ENCODE assay signal across 1 cellular context in the genomic region with DNA sequence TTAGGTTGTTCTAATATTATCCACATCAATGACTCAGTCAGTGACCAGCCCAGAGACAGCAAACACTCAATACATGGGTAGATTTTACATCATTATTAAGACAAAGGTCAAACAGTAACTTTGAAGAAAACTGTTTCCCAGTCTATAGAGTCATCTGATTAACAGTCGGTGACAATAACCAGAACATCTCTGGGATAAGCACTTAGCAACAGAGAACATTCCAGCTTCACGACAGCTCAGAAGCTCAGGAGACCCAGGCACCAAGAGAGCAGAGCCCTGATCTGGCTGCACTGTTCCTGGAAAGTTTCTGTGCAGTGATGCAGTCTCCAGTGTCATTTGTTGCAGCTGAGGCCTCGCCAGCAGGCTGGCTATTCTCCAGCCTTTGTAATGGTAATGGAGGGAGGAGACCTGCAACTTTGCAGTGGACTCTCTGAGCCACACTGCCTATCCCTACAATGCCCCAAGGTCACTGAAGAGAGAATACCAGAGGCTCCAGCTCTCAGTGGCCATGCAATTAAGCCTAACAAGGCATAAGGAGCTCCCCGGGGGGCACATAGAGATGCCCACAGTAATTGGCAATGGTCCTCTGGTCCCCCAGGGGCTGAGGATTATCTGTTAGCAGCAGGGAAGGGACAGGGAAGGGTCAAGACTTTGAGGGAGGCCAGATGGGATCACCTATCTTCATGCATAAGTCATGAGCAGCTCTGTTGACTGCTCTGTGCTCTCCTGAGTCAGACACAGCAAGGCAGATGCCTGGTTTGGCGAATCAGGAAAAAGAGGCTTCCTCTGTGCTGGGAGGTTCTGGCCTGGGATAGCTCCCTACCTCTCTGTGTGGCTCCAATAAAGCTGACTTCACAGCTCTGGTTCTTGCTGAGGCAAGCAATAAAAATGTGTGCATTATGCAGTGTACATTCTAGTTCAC.
A peak's percentile ranks its signal among the peaks of the same experiment; 100 is the strongest.
TF ChIP-seq lines count a peak whose summit lies in the region.

No MANE protein-coding gene starts in this region.

TF ChIP-seq in WTC11, 78 proteins besides CTCF, POLR2A, EP300 and RAD21 (continues in another document):
- TF ChIP-seq, protein P1, sequence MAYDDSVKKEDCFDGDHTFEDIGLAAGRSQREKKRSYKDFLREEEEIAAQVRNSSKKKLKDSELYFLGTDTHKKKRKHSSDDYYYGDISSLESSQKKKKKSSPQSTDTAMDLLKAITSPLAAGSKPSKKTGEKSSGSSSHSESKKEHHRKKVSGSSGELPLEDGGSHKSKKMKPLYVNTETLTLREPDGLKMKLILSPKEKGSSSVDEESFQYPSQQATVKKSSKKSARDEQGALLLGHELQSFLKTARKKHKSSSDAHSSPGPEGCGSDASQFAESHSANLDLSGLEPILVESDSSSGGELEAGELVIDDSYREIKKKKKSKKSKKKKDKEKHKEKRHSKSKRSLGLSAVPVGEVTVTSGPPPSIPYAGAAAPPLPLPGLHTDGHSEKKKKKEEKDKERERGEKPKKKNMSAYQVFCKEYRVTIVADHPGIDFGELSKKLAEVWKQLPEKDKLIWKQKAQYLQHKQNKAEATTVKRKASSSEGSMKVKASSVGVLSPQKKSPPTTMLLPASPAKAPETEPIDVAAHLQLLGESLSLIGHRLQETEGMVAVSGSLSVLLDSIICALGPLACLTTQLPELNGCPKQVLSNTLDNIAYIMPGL (CRISPR knock-in tag; IDR thresholded peaks at IDR 0.05) = no peak
- TF ChIP-seq, protein P2, sequence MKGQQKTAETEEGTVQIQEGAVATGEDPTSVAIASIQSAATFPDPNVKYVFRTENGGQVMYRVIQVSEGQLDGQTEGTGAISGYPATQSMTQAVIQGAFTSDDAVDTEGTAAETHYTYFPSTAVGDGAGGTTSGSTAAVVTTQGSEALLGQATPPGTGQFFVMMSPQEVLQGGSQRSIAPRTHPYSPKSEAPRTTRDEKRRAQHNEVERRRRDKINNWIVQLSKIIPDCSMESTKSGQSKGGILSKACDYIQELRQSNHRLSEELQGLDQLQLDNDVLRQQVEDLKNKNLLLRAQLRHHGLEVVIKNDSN (CRISPR knock-in tag; IDR thresholded peaks at IDR 0.05) = no peak
- TF ChIP-seq, protein P3, sequence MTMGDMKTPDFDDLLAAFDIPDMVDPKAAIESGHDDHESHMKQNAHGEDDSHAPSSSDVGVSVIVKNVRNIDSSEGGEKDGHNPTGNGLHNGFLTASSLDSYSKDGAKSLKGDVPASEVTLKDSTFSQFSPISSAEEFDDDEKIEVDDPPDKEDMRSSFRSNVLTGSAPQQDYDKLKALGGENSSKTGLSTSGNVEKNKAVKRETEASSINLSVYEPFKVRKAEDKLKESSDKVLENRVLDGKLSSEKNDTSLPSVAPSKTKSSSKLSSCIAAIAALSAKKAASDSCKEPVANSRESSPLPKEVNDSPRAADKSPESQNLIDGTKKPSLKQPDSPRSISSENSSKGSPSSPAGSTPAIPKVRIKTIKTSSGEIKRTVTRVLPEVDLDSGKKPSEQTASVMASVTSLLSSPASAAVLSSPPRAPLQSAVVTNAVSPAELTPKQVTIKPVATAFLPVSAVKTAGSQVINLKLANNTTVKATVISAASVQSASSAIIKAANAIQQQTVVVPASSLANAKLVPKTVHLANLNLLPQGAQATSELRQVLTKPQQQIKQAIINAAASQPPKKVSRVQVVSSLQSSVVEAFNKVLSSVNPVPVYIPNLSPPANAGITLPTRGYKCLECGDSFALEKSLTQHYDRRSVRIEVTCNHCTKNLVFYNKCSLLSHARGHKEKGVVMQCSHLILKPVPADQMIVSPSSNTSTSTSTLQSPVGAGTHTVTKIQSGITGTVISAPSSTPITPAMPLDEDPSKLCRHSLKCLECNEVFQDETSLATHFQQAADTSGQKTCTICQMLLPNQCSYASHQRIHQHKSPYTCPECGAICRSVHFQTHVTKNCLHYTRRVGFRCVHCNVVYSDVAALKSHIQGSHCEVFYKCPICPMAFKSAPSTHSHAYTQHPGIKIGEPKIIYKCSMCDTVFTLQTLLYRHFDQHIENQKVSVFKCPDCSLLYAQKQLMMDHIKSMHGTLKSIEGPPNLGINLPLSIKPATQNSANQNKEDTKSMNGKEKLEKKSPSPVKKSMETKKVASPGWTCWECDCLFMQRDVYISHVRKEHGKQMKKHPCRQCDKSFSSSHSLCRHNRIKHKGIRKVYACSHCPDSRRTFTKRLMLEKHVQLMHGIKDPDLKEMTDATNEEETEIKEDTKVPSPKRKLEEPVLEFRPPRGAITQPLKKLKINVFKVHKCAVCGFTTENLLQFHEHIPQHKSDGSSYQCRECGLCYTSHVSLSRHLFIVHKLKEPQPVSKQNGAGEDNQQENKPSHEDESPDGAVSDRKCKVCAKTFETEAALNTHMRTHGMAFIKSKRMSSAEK (CRISPR knock-in tag; IDR thresholded peaks at IDR 0.05; ENCODE audit: borderline replicate concordance) = peak; percentile 46; the same call in 1 of the 2 replicates
- TF ChIP-seq, protein P4, sequence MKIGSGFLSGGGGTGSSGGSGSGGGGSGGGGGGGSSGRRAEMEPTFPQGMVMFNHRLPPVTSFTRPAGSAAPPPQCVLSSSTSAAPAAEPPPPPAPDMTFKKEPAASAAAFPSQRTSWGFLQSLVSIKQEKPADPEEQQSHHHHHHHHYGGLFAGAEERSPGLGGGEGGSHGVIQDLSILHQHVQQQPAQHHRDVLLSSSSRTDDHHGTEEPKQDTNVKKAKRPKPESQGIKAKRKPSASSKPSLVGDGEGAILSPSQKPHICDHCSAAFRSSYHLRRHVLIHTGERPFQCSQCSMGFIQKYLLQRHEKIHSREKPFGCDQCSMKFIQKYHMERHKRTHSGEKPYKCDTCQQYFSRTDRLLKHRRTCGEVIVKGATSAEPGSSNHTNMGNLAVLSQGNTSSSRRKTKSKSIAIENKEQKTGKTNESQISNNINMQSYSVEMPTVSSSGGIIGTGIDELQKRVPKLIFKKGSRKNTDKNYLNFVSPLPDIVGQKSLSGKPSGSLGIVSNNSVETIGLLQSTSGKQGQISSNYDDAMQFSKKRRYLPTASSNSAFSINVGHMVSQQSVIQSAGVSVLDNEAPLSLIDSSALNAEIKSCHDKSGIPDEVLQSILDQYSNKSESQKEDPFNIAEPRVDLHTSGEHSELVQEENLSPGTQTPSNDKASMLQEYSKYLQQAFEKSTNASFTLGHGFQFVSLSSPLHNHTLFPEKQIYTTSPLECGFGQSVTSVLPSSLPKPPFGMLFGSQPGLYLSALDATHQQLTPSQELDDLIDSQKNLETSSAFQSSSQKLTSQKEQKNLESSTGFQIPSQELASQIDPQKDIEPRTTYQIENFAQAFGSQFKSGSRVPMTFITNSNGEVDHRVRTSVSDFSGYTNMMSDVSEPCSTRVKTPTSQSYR (CRISPR knock-in tag; IDR thresholded peaks at IDR 0.05) = no peak
- no peak for TF ChIP-seq ZNF396 (CRISPR knock-in tag; IDR thresholded peaks at IDR 0.05; ENCODE audit: borderline replicate concordance)
- peak; percentile 38; the same call in 1 of the 2 replicates for TF ChIP-seq TEAD1 (CRISPR knock-in tag; IDR thresholded peaks at IDR 0.05)
- peak; percentile 32; the same call in 1 of the 2 replicates for TF ChIP-seq GTF2I (CRISPR knock-in tag; conservative IDR thresholded peaks at IDR 0.05)
- no peak for TF ChIP-seq ZNF317 (CRISPR knock-in tag; IDR thresholded peaks at IDR 0.05; ENCODE audit: borderline replicate concordance, low read depth)
- no peak for TF ChIP-seq ATF1 (CRISPR knock-in tag; IDR thresholded peaks at IDR 0.05)
- no peak for TF ChIP-seq IRF2 (CRISPR knock-in tag; IDR thresholded peaks at IDR 0.05; ENCODE audit: borderline replicate concordance, low read depth)
- no peak for TF ChIP-seq JUN (CRISPR knock-in tag; IDR thresholded peaks at IDR 0.05)
- TF ChIP-seq JAZF1 (CRISPR knock-in tag; IDR thresholded peaks at IDR 0.05) = no peak
- TF ChIP-seq ZNF219 (CRISPR knock-in tag; IDR thresholded peaks at IDR 0.05; ENCODE audit: borderline replicate concordance) = no peak
- no peak for TF ChIP-seq NR1H2 (CRISPR knock-in tag; IDR thresholded peaks at IDR 0.05)
- 0 out of 2 replicates have a peak, but pooled peaks have one; percentile 14 for TF ChIP-seq MXD4 (CRISPR knock-in tag; IDR thresholded peaks at IDR 0.05; ENCODE audit: borderline replicate concordance)
- TF ChIP-seq, protein P5, sequence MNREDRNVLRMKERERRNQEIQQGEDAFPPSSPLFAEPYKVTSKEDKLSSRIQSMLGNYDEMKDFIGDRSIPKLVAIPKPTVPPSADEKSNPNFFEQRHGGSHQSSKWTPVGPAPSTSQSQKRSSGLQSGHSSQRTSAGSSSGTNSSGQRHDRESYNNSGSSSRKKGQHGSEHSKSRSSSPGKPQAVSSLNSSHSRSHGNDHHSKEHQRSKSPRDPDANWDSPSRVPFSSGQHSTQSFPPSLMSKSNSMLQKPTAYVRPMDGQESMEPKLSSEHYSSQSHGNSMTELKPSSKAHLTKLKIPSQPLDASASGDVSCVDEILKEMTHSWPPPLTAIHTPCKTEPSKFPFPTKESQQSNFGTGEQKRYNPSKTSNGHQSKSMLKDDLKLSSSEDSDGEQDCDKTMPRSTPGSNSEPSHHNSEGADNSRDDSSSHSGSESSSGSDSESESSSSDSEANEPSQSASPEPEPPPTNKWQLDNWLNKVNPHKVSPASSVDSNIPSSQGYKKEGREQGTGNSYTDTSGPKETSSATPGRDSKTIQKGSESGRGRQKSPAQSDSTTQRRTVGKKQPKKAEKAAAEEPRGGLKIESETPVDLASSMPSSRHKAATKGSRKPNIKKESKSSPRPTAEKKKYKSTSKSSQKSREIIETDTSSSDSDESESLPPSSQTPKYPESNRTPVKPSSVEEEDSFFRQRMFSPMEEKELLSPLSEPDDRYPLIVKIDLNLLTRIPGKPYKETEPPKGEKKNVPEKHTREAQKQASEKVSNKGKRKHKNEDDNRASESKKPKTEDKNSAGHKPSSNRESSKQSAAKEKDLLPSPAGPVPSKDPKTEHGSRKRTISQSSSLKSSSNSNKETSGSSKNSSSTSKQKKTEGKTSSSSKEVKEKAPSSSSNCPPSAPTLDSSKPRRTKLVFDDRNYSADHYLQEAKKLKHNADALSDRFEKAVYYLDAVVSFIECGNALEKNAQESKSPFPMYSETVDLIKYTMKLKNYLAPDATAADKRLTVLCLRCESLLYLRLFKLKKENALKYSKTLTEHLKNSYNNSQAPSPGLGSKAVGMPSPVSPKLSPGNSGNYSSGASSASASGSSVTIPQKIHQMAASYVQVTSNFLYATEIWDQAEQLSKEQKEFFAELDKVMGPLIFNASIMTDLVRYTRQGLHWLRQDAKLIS (CRISPR knock-in tag; IDR thresholded peaks at IDR 0.05; ENCODE audit: borderline replicate concordance) = no peak
- TF ChIP-seq, protein P6, sequence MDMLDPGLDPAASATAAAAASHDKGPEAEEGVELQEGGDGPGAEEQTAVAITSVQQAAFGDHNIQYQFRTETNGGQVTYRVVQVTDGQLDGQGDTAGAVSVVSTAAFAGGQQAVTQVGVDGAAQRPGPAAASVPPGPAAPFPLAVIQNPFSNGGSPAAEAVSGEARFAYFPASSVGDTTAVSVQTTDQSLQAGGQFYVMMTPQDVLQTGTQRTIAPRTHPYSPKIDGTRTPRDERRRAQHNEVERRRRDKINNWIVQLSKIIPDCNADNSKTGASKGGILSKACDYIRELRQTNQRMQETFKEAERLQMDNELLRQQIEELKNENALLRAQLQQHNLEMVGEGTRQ (CRISPR knock-in tag; IDR thresholded peaks at IDR 0.05) = no peak
- no peak for TF ChIP-seq ZBTB21 (CRISPR knock-in tag; IDR thresholded peaks at IDR 0.05; ENCODE audit: borderline replicate concordance)
- peak; percentile 98 for TF ChIP-seq ZNF423 (CRISPR knock-in tag; IDR thresholded peaks at IDR 0.05)
- TF ChIP-seq, protein P7, sequence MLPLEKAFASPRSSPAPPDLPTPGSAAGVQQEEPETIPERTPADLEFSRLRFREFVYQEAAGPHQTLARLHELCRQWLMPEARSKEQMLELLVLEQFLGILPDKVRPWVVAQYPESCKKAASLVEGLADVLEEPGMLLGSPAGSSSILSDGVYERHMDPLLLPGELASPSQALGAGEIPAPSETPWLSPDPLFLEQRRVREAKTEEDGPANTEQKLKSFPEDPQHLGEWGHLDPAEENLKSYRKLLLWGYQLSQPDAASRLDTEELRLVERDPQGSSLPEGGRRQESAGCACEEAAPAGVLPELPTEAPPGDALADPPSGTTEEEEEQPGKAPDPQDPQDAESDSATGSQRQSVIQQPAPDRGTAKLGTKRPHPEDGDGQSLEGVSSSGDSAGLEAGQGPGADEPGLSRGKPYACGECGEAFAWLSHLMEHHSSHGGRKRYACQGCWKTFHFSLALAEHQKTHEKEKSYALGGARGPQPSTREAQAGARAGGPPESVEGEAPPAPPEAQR (CRISPR knock-in tag; IDR thresholded peaks at IDR 0.05) = no peak
- TF ChIP-seq, protein P8, sequence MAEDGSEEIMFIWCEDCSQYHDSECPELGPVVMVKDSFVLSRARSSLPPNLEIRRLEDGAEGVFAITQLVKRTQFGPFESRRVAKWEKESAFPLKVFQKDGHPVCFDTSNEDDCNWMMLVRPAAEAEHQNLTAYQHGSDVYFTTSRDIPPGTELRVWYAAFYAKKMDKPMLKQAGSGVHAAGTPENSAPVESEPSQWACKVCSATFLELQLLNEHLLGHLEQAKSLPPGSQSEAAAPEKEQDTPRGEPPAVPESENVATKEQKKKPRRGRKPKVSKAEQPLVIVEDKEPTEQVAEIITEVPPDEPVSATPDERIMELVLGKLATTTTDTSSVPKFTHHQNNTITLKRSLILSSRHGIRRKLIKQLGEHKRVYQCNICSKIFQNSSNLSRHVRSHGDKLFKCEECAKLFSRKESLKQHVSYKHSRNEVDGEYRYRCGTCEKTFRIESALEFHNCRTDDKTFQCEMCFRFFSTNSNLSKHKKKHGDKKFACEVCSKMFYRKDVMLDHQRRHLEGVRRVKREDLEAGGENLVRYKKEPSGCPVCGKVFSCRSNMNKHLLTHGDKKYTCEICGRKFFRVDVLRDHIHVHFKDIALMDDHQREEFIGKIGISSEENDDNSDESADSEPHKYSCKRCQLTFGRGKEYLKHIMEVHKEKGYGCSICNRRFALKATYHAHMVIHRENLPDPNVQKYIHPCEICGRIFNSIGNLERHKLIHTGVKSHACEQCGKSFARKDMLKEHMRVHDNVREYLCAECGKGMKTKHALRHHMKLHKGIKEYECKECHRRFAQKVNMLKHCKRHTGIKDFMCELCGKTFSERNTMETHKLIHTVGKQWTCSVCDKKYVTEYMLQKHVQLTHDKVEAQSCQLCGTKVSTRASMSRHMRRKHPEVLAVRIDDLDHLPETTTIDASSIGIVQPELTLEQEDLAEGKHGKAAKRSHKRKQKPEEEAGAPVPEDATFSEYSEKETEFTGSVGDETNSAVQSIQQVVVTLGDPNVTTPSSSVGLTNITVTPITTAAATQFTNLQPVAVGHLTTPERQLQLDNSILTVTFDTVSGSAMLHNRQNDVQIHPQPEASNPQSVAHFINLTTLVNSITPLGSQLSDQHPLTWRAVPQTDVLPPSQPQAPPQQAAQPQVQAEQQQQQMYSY (CRISPR knock-in tag; IDR thresholded peaks at IDR 0.05) = no peak
- TF ChIP-seq NR3C1 (CRISPR knock-in tag; conservative IDR thresholded peaks at IDR 0.05; ENCODE audit: low read depth) = no peak
- TF ChIP-seq, protein P9, sequence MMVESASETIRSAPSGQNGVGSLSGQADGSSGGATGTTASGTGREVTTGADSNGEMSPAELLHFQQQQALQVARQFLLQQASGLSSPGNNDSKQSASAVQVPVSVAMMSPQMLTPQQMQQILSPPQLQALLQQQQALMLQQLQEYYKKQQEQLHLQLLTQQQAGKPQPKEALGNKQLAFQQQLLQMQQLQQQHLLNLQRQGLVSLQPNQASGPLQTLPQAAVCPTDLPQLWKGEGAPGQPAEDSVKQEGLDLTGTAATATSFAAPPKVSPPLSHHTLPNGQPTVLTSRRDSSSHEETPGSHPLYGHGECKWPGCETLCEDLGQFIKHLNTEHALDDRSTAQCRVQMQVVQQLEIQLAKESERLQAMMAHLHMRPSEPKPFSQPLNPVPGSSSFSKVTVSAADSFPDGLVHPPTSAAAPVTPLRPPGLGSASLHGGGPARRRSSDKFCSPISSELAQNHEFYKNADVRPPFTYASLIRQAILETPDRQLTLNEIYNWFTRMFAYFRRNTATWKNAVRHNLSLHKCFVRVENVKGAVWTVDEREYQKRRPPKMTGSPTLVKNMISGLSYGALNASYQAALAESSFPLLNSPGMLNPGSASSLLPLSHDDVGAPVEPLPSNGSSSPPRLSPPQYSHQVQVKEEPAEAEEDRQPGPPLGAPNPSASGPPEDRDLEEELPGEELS (CRISPR knock-in tag; IDR thresholded peaks at IDR 0.05) = no peak; the same call in 1 of the 2 replicates
- no peak for TF ChIP-seq NFATC4 (CRISPR knock-in tag; IDR thresholded peaks at IDR 0.05)
- no peak for TF ChIP-seq CREB1 (CRISPR knock-in tag; IDR thresholded peaks at IDR 0.05)
- TF ChIP-seq CBFB (CRISPR knock-in tag; IDR thresholded peaks at IDR 0.05; ENCODE audit: low read depth) = no peak
- peak; percentile 47; the same call in 1 of the 2 replicates for TF ChIP-seq ZNF671 (CRISPR knock-in tag; IDR thresholded peaks at IDR 0.05)
